ENCODE assay signal across 8 cellular contexts in genomic region chr6:7112741-7113313, GRCh38.
DNase-seq lines count a peak whose midpoint lies in the region; ATAC-seq and TF ChIP-seq lines count a peak whose summit lies in the region.

No MANE protein-coding gene starts in this region.

- H3K9me3 Mint-ChIP-seq in stimulated activated effector memory CD8-positive, alpha-beta T cell treated with anti-CD3 and anti-CD28 coated beads, Interleukin-12 subunit alpha, Interleukin-12 subunit beta, amount 100 ng/mL, for 72 hours = no peaks in the 10 kb centered on the region

- H3K4me3 Mint-ChIP-seq in stimulated activated effector memory CD8-positive, alpha-beta T cell treated with anti-CD3 and anti-CD28 coated beads, Interleukin-12 subunit alpha, Interleukin-12 subunit beta, amount 100 ng/mL, for 72 hours = peak overlapping the region; percentile 56

- ATAC-seq in GM18868 (IDR thresholded peaks at IDR 0.05; ENCODE audit: unreplicated experiment) = peak; percentile 65
- ATAC-seq in stimulated activated effector memory CD8-positive, alpha-beta T cell treated with anti-CD3 and anti-CD28 coated beads, Interleukin-12 subunit alpha, Interleukin-12 subunit beta, amount 100 ng/mL, for 72 hours = peak; percentile 8
- no peak for ATAC-seq in GM18505 (IDR thresholded peaks at IDR 0.05; ENCODE audit: unreplicated experiment)
- no peak for ATAC-seq in HG03469 (IDR thresholded peaks at IDR 0.05; ENCODE audit: unreplicated experiment)

- H3K27ac Mint-ChIP-seq in stimulated activated effector memory CD8-positive, alpha-beta T cell treated with anti-CD3 and anti-CD28 coated beads, Interleukin-12 subunit alpha, Interleukin-12 subunit beta, amount 100 ng/mL, for 72 hours = peak overlapping the region; percentile 41

- DNase-seq in NCI-H146 (lab: John Stamatoyannopoulos, UW) (peak; percentile 71), Ammon's horn (ENCODE audit: low spot score) (no peak)
- peak; percentile 58 for DNase-seq in activated T-cell treated with anti-CD3 and anti-CD28 coated beads, Interleukin-2, amount 50 U/mL, for 1 hour
- no peak for DNase-seq in stimulated activated effector memory CD8-positive, alpha-beta T cell treated with anti-CD3 and anti-CD28 coated beads, Interleukin-12 subunit alpha, Interleukin-12 subunit beta, amount 100 ng/mL, for 72 hours (ENCODE audit: low spot score in 2 of 2)

- H3K4me3 ChIP-seq in iPS-15b (ENCODE audit: low read depth, low read length) = peak overlapping the region; percentile 36

- peaks cover 56% of the 10 kb centered on the region for H3K4me1 Mint-ChIP-seq in stimulated activated effector memory CD8-positive, alpha-beta T cell treated with anti-CD3 and anti-CD28 coated beads, Interleukin-12 subunit alpha, Interleukin-12 subunit beta, amount 100 ng/mL, for 72 hours

- H3K36me3 Mint-ChIP-seq in stimulated activated effector memory CD8-positive, alpha-beta T cell treated with anti-CD3 and anti-CD28 coated beads, Interleukin-12 subunit alpha, Interleukin-12 subunit beta, amount 100 ng/mL, for 72 hours = peaks cover 13% of the 10 kb centered on the region

- H3K9me3 ChIP-seq in iPS-15b (ENCODE audit: control insufficient read depth, insufficient read depth, low read length) = no peaks in the 10 kb centered on the region

- H3K4me1 ChIP-seq in iPS-15b (ENCODE audit: control insufficient read depth, insufficient read depth, low read length) = peaks cover 21% of the 10 kb centered on the region

- H3K27me3 ChIP-seq in iPS-15b (ENCODE audit: control insufficient read depth, insufficient read depth, low read length) = peaks cover 27% of the 10 kb centered on the region

- H3K36me3 ChIP-seq in iPS-15b (ENCODE audit: control insufficient read depth, insufficient read depth, low read length) = no peaks in the 10 kb centered on the region

- H3K9ac ChIP-seq in iPS-15b (ENCODE audit: low read depth, low read length) = no peak overlapping the region

- no peak for TF ChIP-seq POLR2A in GM18505 (IDR thresholded peaks at IDR 0.05; ENCODE audit: borderline replicate concordance, extremely low read depth, insufficient read depth, insufficient read length)

Comparison
In these comparisons a context has a peak if more than half of its experiments do, and no peak if none do; other contexts are left out.
1. ATAC-seq: peak in GM18868 (single experiment) and stimulated activated effector memory CD8-positive, alpha-beta T cell treated with anti-CD3 and anti-CD28 coated beads, Interleukin-12 subunit alpha, Interleukin-12 subunit beta, amount 100 ng/mL, for 72 hours (single experiment); none in GM18505 (single experiment) and HG03469 (single experiment).
2. DNase-seq: peak in NCI-H146 (single experiment) and activated T-cell treated with anti-CD3 and anti-CD28 coated beads, Interleukin-2, amount 50 U/mL, for 1 hour (single experiment); none in stimulated activated effector memory CD8-positive, alpha-beta T cell treated with anti-CD3 and anti-CD28 coated beads, Interleukin-12 subunit alpha, Interleukin-12 subunit beta, amount 100 ng/mL, for 72 hours (0 of 2) and Ammon's horn (single experiment).